Comparison of ENCODE assay signal across 2 cellular contexts in the genomic region with DNA sequence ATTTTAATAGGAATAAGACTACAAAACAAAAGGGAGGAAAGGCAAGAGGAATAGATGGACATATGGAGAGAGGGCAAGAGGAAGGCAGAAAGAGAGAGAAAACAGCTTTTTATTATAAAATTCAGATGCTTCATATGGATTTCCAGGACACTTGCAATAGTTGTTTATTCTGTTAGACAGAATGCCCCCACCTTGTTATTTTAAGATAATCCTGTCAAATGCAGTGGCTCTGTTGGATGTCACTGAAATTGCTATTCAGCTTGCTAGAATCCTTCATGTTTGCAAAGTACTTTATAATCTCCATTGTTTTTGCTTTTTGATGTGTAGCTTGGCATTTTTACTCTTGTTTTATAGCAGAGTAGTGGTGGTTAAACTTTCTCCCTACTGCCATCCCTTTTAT.
TF ChIP-seq lines count a peak whose summit lies in the region.

No MANE protein-coding gene starts in this region.

TF ChIP-seq in SK-N-SH, 30 proteins besides CTCF, POLR2A, EP300 and RAD21 (continued from another document):
- TF ChIP-seq, protein P1, sequence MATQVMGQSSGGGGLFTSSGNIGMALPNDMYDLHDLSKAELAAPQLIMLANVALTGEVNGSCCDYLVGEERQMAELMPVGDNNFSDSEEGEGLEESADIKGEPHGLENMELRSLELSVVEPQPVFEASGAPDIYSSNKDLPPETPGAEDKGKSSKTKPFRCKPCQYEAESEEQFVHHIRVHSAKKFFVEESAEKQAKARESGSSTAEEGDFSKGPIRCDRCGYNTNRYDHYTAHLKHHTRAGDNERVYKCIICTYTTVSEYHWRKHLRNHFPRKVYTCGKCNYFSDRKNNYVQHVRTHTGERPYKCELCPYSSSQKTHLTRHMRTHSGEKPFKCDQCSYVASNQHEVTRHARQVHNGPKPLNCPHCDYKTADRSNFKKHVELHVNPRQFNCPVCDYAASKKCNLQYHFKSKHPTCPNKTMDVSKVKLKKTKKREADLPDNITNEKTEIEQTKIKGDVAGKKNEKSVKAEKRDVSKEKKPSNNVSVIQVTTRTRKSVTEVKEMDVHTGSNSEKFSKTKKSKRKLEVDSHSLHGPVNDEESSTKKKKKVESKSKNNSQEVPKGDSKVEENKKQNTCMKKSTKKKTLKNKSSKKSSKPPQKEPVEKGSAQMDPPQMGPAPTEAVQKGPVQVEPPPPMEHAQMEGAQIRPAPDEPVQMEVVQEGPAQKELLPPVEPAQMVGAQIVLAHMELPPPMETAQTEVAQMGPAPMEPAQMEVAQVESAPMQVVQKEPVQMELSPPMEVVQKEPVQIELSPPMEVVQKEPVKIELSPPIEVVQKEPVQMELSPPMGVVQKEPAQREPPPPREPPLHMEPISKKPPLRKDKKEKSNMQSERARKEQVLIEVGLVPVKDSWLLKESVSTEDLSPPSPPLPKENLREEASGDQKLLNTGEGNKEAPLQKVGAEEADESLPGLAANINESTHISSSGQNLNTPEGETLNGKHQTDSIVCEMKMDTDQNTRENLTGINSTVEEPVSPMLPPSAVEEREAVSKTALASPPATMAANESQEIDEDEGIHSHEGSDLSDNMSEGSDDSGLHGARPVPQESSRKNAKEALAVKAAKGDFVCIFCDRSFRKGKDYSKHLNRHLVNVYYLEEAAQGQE (IDR thresholded peaks at IDR 0.05; ENCODE audit: low read depth, low read length) = no peak
- TF ChIP-seq CHD2 (IDR thresholded peaks at IDR 0.05; ENCODE audit: low read length, partially characterized antibody) = no peak
- TF ChIP-seq RXRA (IDR thresholded peaks at IDR 0.05; ENCODE audit: borderline replicate concordance, low read depth) = no peak
- peak; percentile 25; the same call in 1 of the 2 replicates for TF ChIP-seq TCF12 (IDR thresholded peaks at IDR 0.05)
TF ChIP-seq in SK-N-SH: peak in this region for 1.

TF ChIP-seq in SK-N-SH treated with all-trans-retinoic acid at 6 μM for 48 hours, 23 proteins besides CTCF, POLR2A, EP300 and RAD21 (continued from another document):
- TF ChIP-seq, protein P2, sequence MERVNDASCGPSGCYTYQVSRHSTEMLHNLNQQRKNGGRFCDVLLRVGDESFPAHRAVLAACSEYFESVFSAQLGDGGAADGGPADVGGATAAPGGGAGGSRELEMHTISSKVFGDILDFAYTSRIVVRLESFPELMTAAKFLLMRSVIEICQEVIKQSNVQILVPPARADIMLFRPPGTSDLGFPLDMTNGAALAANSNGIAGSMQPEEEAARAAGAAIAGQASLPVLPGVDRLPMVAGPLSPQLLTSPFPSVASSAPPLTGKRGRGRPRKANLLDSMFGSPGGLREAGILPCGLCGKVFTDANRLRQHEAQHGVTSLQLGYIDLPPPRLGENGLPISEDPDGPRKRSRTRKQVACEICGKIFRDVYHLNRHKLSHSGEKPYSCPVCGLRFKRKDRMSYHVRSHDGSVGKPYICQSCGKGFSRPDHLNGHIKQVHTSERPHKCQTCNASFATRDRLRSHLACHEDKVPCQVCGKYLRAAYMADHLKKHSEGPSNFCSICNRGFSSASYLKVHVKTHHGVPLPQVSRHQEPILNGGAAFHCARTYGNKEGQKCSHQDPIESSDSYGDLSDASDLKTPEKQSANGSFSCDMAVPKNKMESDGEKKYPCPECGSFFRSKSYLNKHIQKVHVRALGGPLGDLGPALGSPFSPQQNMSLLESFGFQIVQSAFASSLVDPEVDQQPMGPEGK (CRISPR knock-in tag; IDR thresholded peaks at IDR 0.05; ENCODE audit: borderline replicate concordance) = no peak
- no peak for TF ChIP-seq TOX (CRISPR knock-in tag; IDR thresholded peaks at IDR 0.05; ENCODE audit: borderline replicate concordance)
- TF ChIP-seq, protein P3, sequence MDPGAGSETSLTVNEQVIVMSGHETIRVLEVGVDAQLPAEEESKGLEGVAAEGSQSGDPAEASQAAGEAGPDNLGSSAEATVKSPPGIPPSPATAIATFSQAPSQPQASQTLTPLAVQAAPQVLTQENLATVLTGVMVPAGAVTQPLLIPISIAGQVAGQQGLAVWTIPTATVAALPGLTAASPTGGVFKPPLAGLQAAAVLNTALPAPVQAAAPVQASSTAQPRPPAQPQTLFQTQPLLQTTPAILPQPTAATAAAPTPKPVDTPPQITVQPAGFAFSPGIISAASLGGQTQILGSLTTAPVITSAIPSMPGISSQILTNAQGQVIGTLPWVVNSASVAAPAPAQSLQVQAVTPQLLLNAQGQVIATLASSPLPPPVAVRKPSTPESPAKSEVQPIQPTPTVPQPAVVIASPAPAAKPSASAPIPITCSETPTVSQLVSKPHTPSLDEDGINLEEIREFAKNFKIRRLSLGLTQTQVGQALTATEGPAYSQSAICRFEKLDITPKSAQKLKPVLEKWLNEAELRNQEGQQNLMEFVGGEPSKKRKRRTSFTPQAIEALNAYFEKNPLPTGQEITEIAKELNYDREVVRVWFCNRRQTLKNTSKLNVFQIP (CRISPR knock-in tag; IDR thresholded peaks at IDR 0.05; ENCODE audit: borderline replicate concordance, low read depth) = no peak
- TF ChIP-seq, protein P4, sequence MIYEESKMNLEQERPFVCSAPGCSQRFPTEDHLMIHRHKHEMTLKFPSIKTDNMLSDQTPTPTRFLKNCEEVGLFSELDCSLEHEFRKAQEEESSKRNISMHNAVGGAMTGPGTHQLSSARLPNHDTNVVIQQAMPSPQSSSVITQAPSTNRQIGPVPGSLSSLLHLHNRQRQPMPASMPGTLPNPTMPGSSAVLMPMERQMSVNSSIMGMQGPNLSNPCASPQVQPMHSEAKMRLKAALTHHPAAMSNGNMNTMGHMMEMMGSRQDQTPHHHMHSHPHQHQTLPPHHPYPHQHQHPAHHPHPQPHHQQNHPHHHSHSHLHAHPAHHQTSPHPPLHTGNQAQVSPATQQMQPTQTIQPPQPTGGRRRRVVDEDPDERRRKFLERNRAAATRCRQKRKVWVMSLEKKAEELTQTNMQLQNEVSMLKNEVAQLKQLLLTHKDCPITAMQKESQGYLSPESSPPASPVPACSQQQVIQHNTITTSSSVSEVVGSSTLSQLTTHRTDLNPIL (CRISPR knock-in tag; IDR thresholded peaks at IDR 0.05; ENCODE audit: low read depth) = no peak
- no peak for TF ChIP-seq ZNF8 (CRISPR knock-in tag; IDR thresholded peaks at IDR 0.05)
- no peak for TF ChIP-seq SNAI2 (CRISPR knock-in tag; IDR thresholded peaks at IDR 0.05)
- TF ChIP-seq, protein P5, sequence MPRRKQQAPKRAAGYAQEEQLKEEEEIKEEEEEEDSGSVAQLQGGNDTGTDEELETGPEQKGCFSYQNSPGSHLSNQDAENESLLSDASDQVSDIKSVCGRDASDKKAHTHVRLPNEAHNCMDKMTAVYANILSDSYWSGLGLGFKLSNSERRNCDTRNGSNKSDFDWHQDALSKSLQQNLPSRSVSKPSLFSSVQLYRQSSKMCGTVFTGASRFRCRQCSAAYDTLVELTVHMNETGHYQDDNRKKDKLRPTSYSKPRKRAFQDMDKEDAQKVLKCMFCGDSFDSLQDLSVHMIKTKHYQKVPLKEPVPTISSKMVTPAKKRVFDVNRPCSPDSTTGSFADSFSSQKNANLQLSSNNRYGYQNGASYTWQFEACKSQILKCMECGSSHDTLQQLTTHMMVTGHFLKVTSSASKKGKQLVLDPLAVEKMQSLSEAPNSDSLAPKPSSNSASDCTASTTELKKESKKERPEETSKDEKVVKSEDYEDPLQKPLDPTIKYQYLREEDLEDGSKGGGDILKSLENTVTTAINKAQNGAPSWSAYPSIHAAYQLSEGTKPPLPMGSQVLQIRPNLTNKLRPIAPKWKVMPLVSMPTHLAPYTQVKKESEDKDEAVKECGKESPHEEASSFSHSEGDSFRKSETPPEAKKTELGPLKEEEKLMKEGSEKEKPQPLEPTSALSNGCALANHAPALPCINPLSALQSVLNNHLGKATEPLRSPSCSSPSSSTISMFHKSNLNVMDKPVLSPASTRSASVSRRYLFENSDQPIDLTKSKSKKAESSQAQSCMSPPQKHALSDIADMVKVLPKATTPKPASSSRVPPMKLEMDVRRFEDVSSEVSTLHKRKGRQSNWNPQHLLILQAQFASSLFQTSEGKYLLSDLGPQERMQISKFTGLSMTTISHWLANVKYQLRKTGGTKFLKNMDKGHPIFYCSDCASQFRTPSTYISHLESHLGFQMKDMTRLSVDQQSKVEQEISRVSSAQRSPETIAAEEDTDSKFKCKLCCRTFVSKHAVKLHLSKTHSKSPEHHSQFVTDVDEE (CRISPR knock-in tag; IDR thresholded peaks at IDR 0.05) = peak; percentile 87
- peak; percentile 88 for TF ChIP-seq TCF4 (CRISPR knock-in tag; IDR thresholded peaks at IDR 0.05; ENCODE audit: borderline replicate concordance)
